Comparison of ENCODE assay signal across 11 cellular contexts in the genomic region with DNA sequence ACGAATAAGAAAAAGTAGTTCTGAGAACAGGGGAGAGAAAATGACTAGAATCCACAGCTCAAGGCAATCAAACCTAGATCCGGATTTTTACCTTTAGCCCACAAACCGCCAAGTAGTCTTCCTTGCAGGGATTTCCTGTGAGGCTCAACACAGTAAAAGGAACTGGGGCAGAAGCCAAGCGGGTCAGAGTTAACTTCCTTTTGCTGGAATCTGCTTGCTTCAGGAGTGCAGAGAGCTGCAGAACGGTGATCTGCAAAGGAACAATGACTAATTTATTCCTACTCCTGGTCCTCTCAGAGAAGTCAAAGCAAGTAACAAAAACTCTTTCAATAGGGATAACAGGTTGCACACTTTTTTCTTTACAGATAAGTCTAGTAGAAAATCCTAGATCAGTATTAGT. TPM values are rescaled to one million over a fixed set of nuclear protein-coding genes. Genes with fewer than 3 reads are reported as not detected.
A peak's percentile ranks its signal among the peaks of the same experiment; 100 is the strongest.
DNase-seq lines count a peak whose midpoint lies in the region; ATAC-seq lines count a peak whose summit lies in the region.
"Had no signal": no experiment of that assay in that cellular context is flagged by ENCODE, and none has a peak within 500 bp of the region (broad histone marks: within the 10 kb centered on the region; RNA-seq: fewer than 3 reads in every experiment).

No MANE protein-coding gene starts in this region.

- H3K9me3 ChIP-seq in T-helper 17 cell (ENCODE audit: control insufficient read depth, low read length, poor library complexity, severe bottlenecking) = no peaks in the 10 kb centered on the region

- H3K4me3 Mint-ChIP-seq in T-helper 17 cell = no peak overlapping the region
- H3K4me3 Mint-ChIP-seq: naive B cell had no signal

- no peak for ATAC-seq in T-helper 17 cell
- ATAC-seq in esophagus mucosa = peak; percentile 57
- ATAC-seq: GM12878 had no signal

- H3K4me1 Mint-ChIP-seq in T-helper 17 cell = peaks cover 4% of the 10 kb centered on the region
- H3K4me1 Mint-ChIP-seq: naive B cell had no signal

- peak; percentile 24 for DNase-seq in EL
- DNase-seq in T-helper 17 cell = no peak
- peak; percentile 26 for DNase-seq in mucosa of gallbladder (ENCODE audit: low spot score)
- no peak for DNase-seq in amniotic stem cell (lab: John Stamatoyannopoulos, UW)
- no peak for DNase-seq in NCI-H345 treated with DMSO at 0.1 percent for 48 hours (lab: John Stamatoyannopoulos, UW; ENCODE audit: unreplicated experiment)
- no peak for DNase-seq in NK-92 treated with Interleukin-12 subunit alpha and Interleukin-12 subunit beta, amount 100 ng/mL, for 24 hours (lab: John Stamatoyannopoulos, UW)
- DNase-seq in activated gamma-delta T cell (lab: John Stamatoyannopoulos, UW) = no peak
- DNase-seq: naive B cell; stimulated activated CD4-positive, alpha-beta T cell treated with anti-CD3 and anti-CD28 coated beads, Interleukin-2, amount 100 ng/mL, for 24 hours had no signal

- no peaks in the 10 kb centered on the region for H3K27me3 Mint-ChIP-seq in T-helper 17 cell
- H3K27me3 Mint-ChIP-seq: naive B cell had no signal

- H3K27ac Mint-ChIP-seq in T-helper 17 cell = peak overlapping the region; percentile 6

- H3K36me3 Mint-ChIP-seq in T-helper 17 cell (ENCODE audit: low read depth) = peaks cover 12% of the 10 kb centered on the region

RNA-seq across cellular contexts. Expression of gene UBR4, which starts 53.4 kb away (rescaled TPM):
- total RNA-seq in T-helper 17 cell = 100 to 1,000 TPM; 140 to 158 TPM
- 87.3 TPM for total RNA-seq in esophagus mucosa
- total RNA-seq in mucosa of gallbladder = 167 TPM

Comparison
In these comparisons a context has a peak if more than half of its experiments do, and no peak if none do; other contexts are left out.
1. DNase-seq: peak in EL (single experiment) and mucosa of gallbladder (single experiment); none in T-helper 17 cell (0 of 3), amniotic stem cell (single experiment), NCI-H345 treated with DMSO at 0.1 percent for 48 hours (single experiment), NK-92 treated with Interleukin-12 subunit alpha and Interleukin-12 subunit beta, amount 100 ng/mL, for 24 hours (single experiment) and activated gamma-delta T cell (single experiment).